ENCODE assay signal across 15 cellular contexts in genomic region chr5:134090482-134090881, GRCh38. TPM values are rescaled to one million over a fixed set of nuclear protein-coding genes. Genes with fewer than 3 reads are reported as not detected.
DNase-seq lines count a peak whose midpoint lies in the region; ATAC-seq and TF ChIP-seq lines count a peak whose summit lies in the region.
"Had no signal": no experiment of that assay in that cellular context is flagged by ENCODE, and none has a peak within 500 bp of the region (broad histone marks: within the 10 kb centered on the region; RNA-seq: fewer than 3 reads in every experiment).

No MANE protein-coding gene starts in this region.

- no peak for ATAC-seq in activated B cell treated with CpG ODN at 0.5 μM for 24 hours (ENCODE audit: low read depth)
- peak; percentile 8 for ATAC-seq in stimulated activated naive CD8-positive, alpha-beta T cell treated with anti-CD3 and anti-CD28 coated beads, Interleukin-15, amount 100 ng/mL, for 72 hours

- POLR2A ChIA-PET in activated B cell treated with CpG ODN at 0.5 μM for 24 hours (lab: Charles Lee), result interaction anchor here (1.0 kb wide), 1 partner anchor 10 kb away, joined by 3 read pairs; no protein-coding TSS in a partner anchor

- H3K4me3 Mint-ChIP-seq in activated B cell treated with CpG ODN at 0.5 μM for 24 hours (no peak overlapping the region), chondrocyte (ENCODE audit: unreplicated experiment) (no peak overlapping the region)
- peak overlapping the region; percentile 48 to 78 for H3K4me3 Mint-ChIP-seq in stimulated activated naive CD8-positive, alpha-beta T cell treated with anti-CD3 and anti-CD28 coated beads, Interleukin-15, amount 100 ng/mL, for 72 hours

- H3K27me3 Mint-ChIP-seq in activated B cell treated with CpG ODN at 0.5 μM for 24 hours (no peaks in the 10 kb centered on the region), chondrocyte (ENCODE audit: low read depth) (peaks cover 1% of the 10 kb centered on the region)
- H3K27me3 Mint-ChIP-seq in stimulated activated naive CD8-positive, alpha-beta T cell treated with anti-CD3 and anti-CD28 coated beads, Interleukin-15, amount 100 ng/mL, for 72 hours, result no peaks in the 10 kb centered on the region

- peak; percentile 48 for DNase-seq in stimulated activated CD4-positive, alpha-beta T cell treated with anti-CD3 and anti-CD28 coated beads, Interleukin-15, amount 100 ng/mL, for 24 hours
- DNase-seq in stimulated activated CD4-positive, alpha-beta T cell treated with anti-CD3 and anti-CD28 coated beads, Interleukin-1b, Interleukin-23, amount 100 ng/mL, for 48 hours, result no peak
- DNase-seq in activated B cell treated with CpG ODN at 0.5 μM for 24 hours, result no peak
- peak; percentile 52 for DNase-seq in chondrocyte (ENCODE audit: low spot score)
- DNase-seq in stimulated activated naive CD8-positive, alpha-beta T cell treated with anti-CD3 and anti-CD28 coated beads, Interleukin-15, amount 100 ng/mL, for 72 hours, result no peak
- no peak for DNase-seq in COLO668 (lab: John Stamatoyannopoulos, UW; ENCODE audit: unreplicated experiment)
- no peak for DNase-seq in superior temporal gyrus (ENCODE audit: extremely low spot score)
- no peak for DNase-seq in NCI-H2081 treated with DMSO at 0.1 percent for 48 hours (lab: John Stamatoyannopoulos, UW)
- DNase-seq: adrenal gland, cerebellar nuclear complex, NCI-H1048, NCI-H2171, ovary, WERI-Rb-1 had no signal

- H3K4me1 Mint-ChIP-seq in activated B cell treated with CpG ODN at 0.5 μM for 24 hours, result peaks cover 22% of the 10 kb centered on the region
- H3K4me1 Mint-ChIP-seq in chondrocyte (ENCODE audit: low read depth), result no peaks in the 10 kb centered on the region
- peaks cover 97% of the 10 kb centered on the region for H3K4me1 Mint-ChIP-seq in stimulated activated naive CD8-positive, alpha-beta T cell treated with anti-CD3 and anti-CD28 coated beads, Interleukin-15, amount 100 ng/mL, for 72 hours

- intact Hi-C loops in activated B cell treated with CpG ODN at 0.5 μM for 24 hours (cut with micrococcal nuclease), result no loop called here

- H3K27ac Mint-ChIP-seq in activated B cell treated with CpG ODN at 0.5 μM for 24 hours, result peak overlapping the region; percentile 12
- H3K27ac Mint-ChIP-seq in chondrocyte (ENCODE audit: unreplicated experiment), result no peak overlapping the region
- H3K27ac Mint-ChIP-seq in stimulated activated naive CD8-positive, alpha-beta T cell treated with anti-CD3 and anti-CD28 coated beads, Interleukin-15, amount 100 ng/mL, for 72 hours, result peak overlapping the region; percentile 63 to 81

- H3K36me3 Mint-ChIP-seq in activated B cell treated with CpG ODN at 0.5 μM for 24 hours (ENCODE audit: low read depth) (no peaks in the 10 kb centered on the region), chondrocyte (ENCODE audit: low read depth) (no peaks in the 10 kb centered on the region)

- H3K9me3 Mint-ChIP-seq in activated B cell treated with CpG ODN at 0.5 μM for 24 hours, result no peaks in the 10 kb centered on the region
- H3K9me3 Mint-ChIP-seq in chondrocyte (ENCODE audit: low read depth), result no peaks in the 10 kb centered on the region
- no peaks in the 10 kb centered on the region for H3K9me3 Mint-ChIP-seq in stimulated activated naive CD8-positive, alpha-beta T cell treated with anti-CD3 and anti-CD28 coated beads, Interleukin-15, amount 100 ng/mL, for 72 hours

- CTCF ChIA-PET in activated B cell treated with CpG ODN at 0.5 μM for 24 hours (lab: Charles Lee), result interaction anchor here (0.7 to 1.6 kb wide), 2 partner anchors 51 to 56 kb away, joined by 3 to 4 read pairs; no protein-coding TSS in a partner anchor

- no peak for TF ChIP-seq CTCF in activated B cell treated with CpG ODN at 0.5 μM for 24 hours (IDR thresholded peaks at IDR 0.05)
- no peak for TF ChIP-seq CTCF in chondrocyte (IDR thresholded peaks at IDR 0.05)

RNA-seq across cellular contexts. Expression of gene TCF7, which starts 24.0 kb away (rescaled TPM):
- 13.2 and 15.8 TPM in 2 replicates for total RNA-seq in activated B cell treated with CpG ODN at 0.5 μM for 24 hours
- total RNA-seq in chondrocyte, result 0.53 to 1.2 TPM (median 0.55 TPM) in 3 replicates
- total RNA-seq: HT1080 had no signal

Comparison
In these comparisons a context has a peak if more than half of its experiments do, and no peak if none do; other contexts are left out.
1. DNase-seq: peak in stimulated activated CD4-positive, alpha-beta T cell treated with anti-CD3 and anti-CD28 coated beads, Interleukin-15, amount 100 ng/mL, for 24 hours (single experiment) and chondrocyte (single experiment); none in stimulated activated CD4-positive, alpha-beta T cell treated with anti-CD3 and anti-CD28 coated beads, Interleukin-1b, Interleukin-23, amount 100 ng/mL, for 48 hours (single experiment), activated B cell treated with CpG ODN at 0.5 μM for 24 hours (single experiment), stimulated activated naive CD8-positive, alpha-beta T cell treated with anti-CD3 and anti-CD28 coated beads, Interleukin-15, amount 100 ng/mL, for 72 hours (0 of 2), COLO668 (single experiment), superior temporal gyrus (single experiment) and NCI-H2081 treated with DMSO at 0.1 percent for 48 hours (single experiment).
2. H3K4me3 Mint-ChIP-seq: peak in stimulated activated naive CD8-positive, alpha-beta T cell treated with anti-CD3 and anti-CD28 coated beads, Interleukin-15, amount 100 ng/mL, for 72 hours (2 of 2); none in activated B cell treated with CpG ODN at 0.5 μM for 24 hours (single experiment) and chondrocyte (single experiment).